In genomic region chr1:145156891-145157610, GRCh38 we compare ENCODE assay signal across 8 cellular contexts.
DNase-seq lines count a peak whose midpoint lies in the region; ATAC-seq and TF ChIP-seq lines count a peak whose summit lies in the region.
"Not testable (repeated sequence)": the region's sequence is repeated elsewhere in the genome, so short reads cannot be mapped to it uniquely, and the experiment has no call there.

No MANE protein-coding gene starts in this region.

- peak overlapping the region; percentile 63 for H3K4me3 Mint-ChIP-seq in activated naive CD8-positive, alpha-beta T cell treated with anti-CD3 and anti-CD28 coated beads for 36 hours

- DNase-seq in Ammon's horn (ENCODE audit: low spot score): peak; percentile 18
- DNase-seq in NCI-H1092 treated with DMSO at 0.1 percent for 48 hours (lab: John Stamatoyannopoulos, UW): peak; percentile 21
- DNase-seq in T-helper 9 cell: peak; percentile 16
- DNase-seq in activated naive CD8-positive, alpha-beta T cell treated with anti-CD3 and anti-CD28 coated beads for 36 hours: peak; percentile 31
- DNase-seq in fibroblast of the aortic adventitia (ENCODE audit: low read depth): peak; percentile 78
- peak; percentile 58 to 72 for DNase-seq in lung microvascular endothelial cell (ENCODE audit: low read depth in 2 of 2)
- DNase-seq in stimulated activated CD4-positive, alpha-beta T cell treated with anti-CD3 and anti-CD28 coated beads, Interleukin-15, amount 100 ng/mL, for 24 hours: peak; percentile 68

- H3K4me1 Mint-ChIP-seq in activated naive CD8-positive, alpha-beta T cell treated with anti-CD3 and anti-CD28 coated beads for 36 hours: not testable (repeated sequence)

- ATAC-seq in GM21825 (IDR thresholded peaks at IDR 0.05; ENCODE audit: unreplicated experiment): peak; percentile 52

- peak overlapping the region; percentile 85 for H3K27ac Mint-ChIP-seq in activated naive CD8-positive, alpha-beta T cell treated with anti-CD3 and anti-CD28 coated beads for 36 hours

- TF ChIP-seq CTCF in fibroblast of the aortic adventitia (IDR thresholded peaks at IDR 0.05; ENCODE audit: insufficient read depth, low read length): not testable (repeated sequence)

- not testable (repeated sequence) for H3K4me3 ChIP-seq in fibroblast of the aortic adventitia (ENCODE audit: low read depth, low read length)

- H3K9me3 Mint-ChIP-seq in activated naive CD8-positive, alpha-beta T cell treated with anti-CD3 and anti-CD28 coated beads for 36 hours: not testable (repeated sequence)

- not testable (repeated sequence) for H3K36me3 Mint-ChIP-seq in activated naive CD8-positive, alpha-beta T cell treated with anti-CD3 and anti-CD28 coated beads for 36 hours

- H3K27me3 Mint-ChIP-seq in activated naive CD8-positive, alpha-beta T cell treated with anti-CD3 and anti-CD28 coated beads for 36 hours: not testable (repeated sequence)

Comparison
In these comparisons a context has a peak if more than half of its experiments do, and no peak if none do; other contexts are left out.
1. DNase-seq: peak in every context shown above with its lines; median percentile 78 in fibroblast of the aortic adventitia; 68 in stimulated activated CD4-positive, alpha-beta T cell treated with anti-CD3 and anti-CD28 coated beads, Interleukin-15, amount 100 ng/mL, for 24 hours; 65 in lung microvascular endothelial cell; 31 in activated naive CD8-positive, alpha-beta T cell treated with anti-CD3 and anti-CD28 coated beads for 36 hours; 21 in NCI-H1092 treated with DMSO at 0.1 percent for 48 hours; 18 in Ammon's horn; 16 in T-helper 9 cell.